1 cellular context compared by ENCODE assay signal in the genomic region with DNA sequence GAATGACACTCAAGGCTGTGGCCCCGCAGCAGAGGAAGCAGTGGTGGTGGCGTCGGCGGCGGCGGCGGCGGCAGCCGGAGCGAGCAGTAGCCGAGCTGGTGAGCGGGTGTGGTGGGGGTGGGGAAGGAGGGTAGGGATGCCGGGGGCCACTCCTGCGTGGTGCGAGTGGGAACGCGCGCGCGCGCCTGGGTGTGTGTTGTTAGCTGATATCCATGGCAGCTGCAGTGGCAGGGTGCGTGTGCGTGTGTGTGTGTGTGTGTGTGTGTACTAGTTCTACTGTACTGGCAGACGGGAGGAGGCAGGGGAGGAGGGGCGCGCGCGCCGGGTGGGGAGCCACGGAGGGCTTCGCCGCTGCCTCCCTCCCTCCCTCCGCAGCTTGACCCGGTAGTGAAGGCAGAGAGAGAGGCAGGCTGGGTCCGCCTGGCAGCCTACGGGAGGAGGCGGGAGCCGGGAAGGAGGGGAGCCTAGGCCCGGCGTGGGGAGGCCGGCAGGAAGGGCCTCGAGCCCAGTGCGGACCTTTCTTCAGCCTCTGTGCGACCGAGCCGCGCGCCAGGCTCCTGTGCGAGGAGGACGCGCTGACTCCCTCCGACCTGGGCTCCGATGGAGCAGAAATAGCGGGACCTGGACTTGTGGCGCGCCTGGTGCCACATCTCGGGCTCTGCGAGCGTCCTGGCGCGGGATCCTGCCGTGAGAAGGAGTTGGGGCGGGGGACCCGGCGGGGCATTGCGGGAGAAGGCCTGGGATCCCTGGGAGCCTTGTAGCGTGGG.
TF ChIP-seq lines count a peak whose summit lies in the region.

MAGI2 (minus strand) TSS at position 110 of the 767 bp plus-strand sequence. CDS start 347 bp downstream, outside the sequence.

TF ChIP-seq in HEK293, 187 proteins besides CTCF, POLR2A, EP300 and RAD21 (continued from another document and continues in another):
- TF ChIP-seq, protein P1, sequence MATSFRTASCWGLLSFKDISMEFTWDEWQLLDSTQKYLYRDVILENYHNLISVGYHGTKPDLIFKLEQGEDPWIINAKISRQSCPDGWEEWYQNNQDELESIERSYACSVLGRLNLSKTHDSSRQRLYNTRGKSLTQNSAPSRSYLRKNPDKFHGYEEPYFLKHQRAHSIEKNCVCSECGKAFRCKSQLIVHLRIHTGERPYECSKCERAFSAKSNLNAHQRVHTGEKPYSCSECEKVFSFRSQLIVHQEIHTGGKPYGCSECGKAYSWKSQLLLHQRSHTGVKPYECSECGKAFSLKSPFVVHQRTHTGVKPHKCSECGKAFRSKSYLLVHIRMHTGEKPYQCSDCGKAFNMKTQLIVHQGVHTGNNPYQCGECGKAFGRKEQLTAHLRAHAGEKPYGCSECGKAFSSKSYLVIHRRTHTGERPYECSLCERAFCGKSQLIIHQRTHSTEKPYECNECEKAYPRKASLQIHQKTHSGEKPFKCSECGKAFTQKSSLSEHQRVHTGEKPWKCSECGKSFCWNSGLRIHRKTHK (tag by site-specific recombination; IDR thresholded peaks at IDR 0.05): no peak
- peak; percentile 73; the same call in 1 of the 2 replicates for TF ChIP-seq ZNF639 (tag by site-specific recombination; IDR thresholded peaks at IDR 0.05)
- TF ChIP-seq, protein P2, sequence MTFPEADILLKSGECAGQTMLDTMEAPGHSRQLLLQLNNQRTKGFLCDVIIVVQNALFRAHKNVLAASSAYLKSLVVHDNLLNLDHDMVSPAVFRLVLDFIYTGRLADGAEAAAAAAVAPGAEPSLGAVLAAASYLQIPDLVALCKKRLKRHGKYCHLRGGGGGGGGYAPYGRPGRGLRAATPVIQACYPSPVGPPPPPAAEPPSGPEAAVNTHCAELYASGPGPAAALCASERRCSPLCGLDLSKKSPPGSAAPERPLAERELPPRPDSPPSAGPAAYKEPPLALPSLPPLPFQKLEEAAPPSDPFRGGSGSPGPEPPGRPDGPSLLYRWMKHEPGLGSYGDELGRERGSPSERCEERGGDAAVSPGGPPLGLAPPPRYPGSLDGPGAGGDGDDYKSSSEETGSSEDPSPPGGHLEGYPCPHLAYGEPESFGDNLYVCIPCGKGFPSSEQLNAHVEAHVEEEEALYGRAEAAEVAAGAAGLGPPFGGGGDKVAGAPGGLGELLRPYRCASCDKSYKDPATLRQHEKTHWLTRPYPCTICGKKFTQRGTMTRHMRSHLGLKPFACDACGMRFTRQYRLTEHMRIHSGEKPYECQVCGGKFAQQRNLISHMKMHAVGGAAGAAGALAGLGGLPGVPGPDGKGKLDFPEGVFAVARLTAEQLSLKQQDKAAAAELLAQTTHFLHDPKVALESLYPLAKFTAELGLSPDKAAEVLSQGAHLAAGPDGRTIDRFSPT (tag by site-specific recombination; IDR thresholded peaks at IDR 0.05): peak; percentile 95
- no peak for TF ChIP-seq ZNF529 (tag by site-specific recombination; IDR thresholded peaks at IDR 0.05; ENCODE audit: insufficient replicate concordance)
- TF ChIP-seq SP3 (tag by site-specific recombination; IDR thresholded peaks at IDR 0.05): peak; percentile 81
- no peak for TF ChIP-seq ZNF19 (tag by site-specific recombination; IDR thresholded peaks at IDR 0.05; ENCODE audit: low read depth)
- TF ChIP-seq ZNF391 (tag by site-specific recombination; IDR thresholded peaks at IDR 0.05; ENCODE audit: borderline replicate concordance, low read depth): peak; percentile 64
- TF ChIP-seq ZNF626 (tag by site-specific recombination; IDR thresholded peaks at IDR 0.05): no peak
- peak; percentile 96 for TF ChIP-seq KLF17 (tag by site-specific recombination; IDR thresholded peaks at IDR 0.05)
- TF ChIP-seq ZNF239 (tag by site-specific recombination; IDR thresholded peaks at IDR 0.05): peak; percentile 82
- peak; percentile 95 for TF ChIP-seq GLIS2 (tag by site-specific recombination; IDR thresholded peaks at IDR 0.05)
- TF ChIP-seq ZNF48 (tag by site-specific recombination; IDR thresholded peaks at IDR 0.05): no peak
- TF ChIP-seq SETDB1 (IDR thresholded peaks at IDR 0.05; ENCODE audit: insufficient read length, low read length): no peak
- no peak for TF ChIP-seq HOXD13 (CRISPR knock-in tag; IDR thresholded peaks at IDR 0.05; ENCODE audit: borderline replicate concordance)
- no peak for TF ChIP-seq ZNF426 (tag by site-specific recombination; IDR thresholded peaks at IDR 0.05)
- no peak for TF ChIP-seq ZNF701 (tag by site-specific recombination; IDR thresholded peaks at IDR 0.05)
- TF ChIP-seq BCL11B (tag by site-specific recombination; IDR thresholded peaks at IDR 0.05; ENCODE audit: low read depth): no peak
- TF ChIP-seq ZNF311 (tag by site-specific recombination; IDR thresholded peaks at IDR 0.05; ENCODE audit: borderline replicate concordance): no peak
- no peak for TF ChIP-seq ELK4 (IDR thresholded peaks at IDR 0.05; ENCODE audit: borderline replicate concordance, low read depth, low read length)
- peak; percentile 37; the same call in 1 of the 2 replicates for TF ChIP-seq FEZF1 (tag by site-specific recombination; IDR thresholded peaks at IDR 0.05)
- no peak for TF ChIP-seq HOXA7 (CRISPR knock-in tag; IDR thresholded peaks at IDR 0.05; ENCODE audit: borderline replicate concordance)
- peak; percentile 86 for TF ChIP-seq SP7 (tag by site-specific recombination; IDR thresholded peaks at IDR 0.05)
- TF ChIP-seq ZBTB48 (tag by site-specific recombination; IDR thresholded peaks at IDR 0.05): 0 out of 2 replicates have a peak, but pooled peaks have one; percentile 64
- TF ChIP-seq OSR2 (tag by site-specific recombination; IDR thresholded peaks at IDR 0.05): peak; percentile 80
- TF ChIP-seq, protein P3, sequence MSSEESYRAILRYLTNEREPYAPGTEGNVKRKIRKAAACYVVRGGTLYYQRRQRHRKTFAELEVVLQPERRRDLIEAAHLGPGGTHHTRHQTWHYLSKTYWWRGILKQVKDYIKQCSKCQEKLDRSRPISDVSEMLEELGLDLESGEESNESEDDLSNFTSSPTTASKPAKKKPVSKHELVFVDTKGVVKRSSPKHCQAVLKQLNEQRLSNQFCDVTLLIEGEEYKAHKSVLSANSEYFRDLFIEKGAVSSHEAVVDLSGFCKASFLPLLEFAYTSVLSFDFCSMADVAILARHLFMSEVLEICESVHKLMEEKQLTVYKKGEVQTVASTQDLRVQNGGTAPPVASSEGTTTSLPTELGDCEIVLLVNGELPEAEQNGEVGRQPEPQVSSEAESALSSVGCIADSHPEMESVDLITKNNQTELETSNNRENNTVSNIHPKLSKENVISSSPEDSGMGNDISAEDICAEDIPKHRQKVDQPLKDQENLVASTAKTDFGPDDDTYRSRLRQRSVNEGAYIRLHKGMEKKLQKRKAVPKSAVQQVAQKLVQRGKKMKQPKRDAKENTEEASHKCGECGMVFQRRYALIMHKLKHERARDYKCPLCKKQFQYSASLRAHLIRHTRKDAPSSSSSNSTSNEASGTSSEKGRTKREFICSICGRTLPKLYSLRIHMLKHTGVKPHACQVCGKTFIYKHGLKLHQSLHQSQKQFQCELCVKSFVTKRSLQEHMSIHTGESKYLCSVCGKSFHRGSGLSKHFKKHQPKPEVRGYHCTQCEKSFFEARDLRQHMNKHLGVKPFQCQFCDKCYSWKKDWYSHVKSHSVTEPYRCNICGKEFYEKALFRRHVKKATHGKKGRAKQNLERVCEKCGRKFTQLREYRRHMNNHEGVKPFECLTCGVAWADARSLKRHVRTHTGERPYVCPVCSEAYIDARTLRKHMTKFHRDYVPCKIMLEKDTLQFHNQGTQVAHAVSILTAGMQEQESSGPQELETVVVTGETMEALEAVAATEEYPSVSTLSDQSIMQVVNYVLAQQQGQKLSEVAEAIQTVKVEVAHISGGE (tag by site-specific recombination; conservative IDR thresholded peaks at IDR 0.05; ENCODE audit: low read depth): peak; percentile 83
- TF ChIP-seq OVOL3 (tag by site-specific recombination; IDR thresholded peaks at IDR 0.05): no peak
- TF ChIP-seq ZSCAN16 (tag by site-specific recombination; IDR thresholded peaks at IDR 0.05): no peak
- no peak for TF ChIP-seq ZNF169 (tag by site-specific recombination; IDR thresholded peaks at IDR 0.05)
- no peak for TF ChIP-seq ZNF138 (tag by site-specific recombination; IDR thresholded peaks at IDR 0.05; ENCODE audit: borderline replicate concordance)
- no peak for TF ChIP-seq ZNF624 (tag by site-specific recombination; IDR thresholded peaks at IDR 0.05)
- TF ChIP-seq, protein P4, sequence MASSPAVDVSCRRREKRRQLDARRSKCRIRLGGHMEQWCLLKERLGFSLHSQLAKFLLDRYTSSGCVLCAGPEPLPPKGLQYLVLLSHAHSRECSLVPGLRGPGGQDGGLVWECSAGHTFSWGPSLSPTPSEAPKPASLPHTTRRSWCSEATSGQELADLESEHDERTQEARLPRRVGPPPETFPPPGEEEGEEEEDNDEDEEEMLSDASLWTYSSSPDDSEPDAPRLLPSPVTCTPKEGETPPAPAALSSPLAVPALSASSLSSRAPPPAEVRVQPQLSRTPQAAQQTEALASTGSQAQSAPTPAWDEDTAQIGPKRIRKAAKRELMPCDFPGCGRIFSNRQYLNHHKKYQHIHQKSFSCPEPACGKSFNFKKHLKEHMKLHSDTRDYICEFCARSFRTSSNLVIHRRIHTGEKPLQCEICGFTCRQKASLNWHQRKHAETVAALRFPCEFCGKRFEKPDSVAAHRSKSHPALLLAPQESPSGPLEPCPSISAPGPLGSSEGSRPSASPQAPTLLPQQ (tag by site-specific recombination; IDR thresholded peaks at IDR 0.05): peak; percentile 89
- TF ChIP-seq ZNF24 (tag by site-specific recombination; IDR thresholded peaks at IDR 0.05): peak; percentile 58
- TF ChIP-seq ZNF645 (tag by site-specific recombination; IDR thresholded peaks at IDR 0.05): 0 out of 2 replicates have a peak, but pooled peaks have one; percentile 43
- TF ChIP-seq BCL11A (tag by site-specific recombination; IDR thresholded peaks at IDR 0.05; ENCODE audit: low read depth): peak; percentile 48; the same call in 1 of the 2 replicates
- peak; percentile 76; the same call in 1 of the 2 replicates for TF ChIP-seq ZNF2 (tag by site-specific recombination; IDR thresholded peaks at IDR 0.05)
- TF ChIP-seq, protein P5, sequence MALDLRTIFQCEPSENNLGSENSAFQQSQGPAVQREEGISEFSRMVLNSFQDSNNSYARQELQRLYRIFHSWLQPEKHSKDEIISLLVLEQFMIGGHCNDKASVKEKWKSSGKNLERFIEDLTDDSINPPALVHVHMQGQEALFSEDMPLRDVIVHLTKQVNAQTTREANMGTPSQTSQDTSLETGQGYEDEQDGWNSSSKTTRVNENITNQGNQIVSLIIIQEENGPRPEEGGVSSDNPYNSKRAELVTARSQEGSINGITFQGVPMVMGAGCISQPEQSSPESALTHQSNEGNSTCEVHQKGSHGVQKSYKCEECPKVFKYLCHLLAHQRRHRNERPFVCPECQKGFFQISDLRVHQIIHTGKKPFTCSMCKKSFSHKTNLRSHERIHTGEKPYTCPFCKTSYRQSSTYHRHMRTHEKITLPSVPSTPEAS (tag by site-specific recombination; IDR thresholded peaks at IDR 0.05): peak; percentile 96
- TF ChIP-seq ZNF302 (tag by site-specific recombination; IDR thresholded peaks at IDR 0.05; ENCODE audit: low read depth): no peak
- TF ChIP-seq, protein P6, sequence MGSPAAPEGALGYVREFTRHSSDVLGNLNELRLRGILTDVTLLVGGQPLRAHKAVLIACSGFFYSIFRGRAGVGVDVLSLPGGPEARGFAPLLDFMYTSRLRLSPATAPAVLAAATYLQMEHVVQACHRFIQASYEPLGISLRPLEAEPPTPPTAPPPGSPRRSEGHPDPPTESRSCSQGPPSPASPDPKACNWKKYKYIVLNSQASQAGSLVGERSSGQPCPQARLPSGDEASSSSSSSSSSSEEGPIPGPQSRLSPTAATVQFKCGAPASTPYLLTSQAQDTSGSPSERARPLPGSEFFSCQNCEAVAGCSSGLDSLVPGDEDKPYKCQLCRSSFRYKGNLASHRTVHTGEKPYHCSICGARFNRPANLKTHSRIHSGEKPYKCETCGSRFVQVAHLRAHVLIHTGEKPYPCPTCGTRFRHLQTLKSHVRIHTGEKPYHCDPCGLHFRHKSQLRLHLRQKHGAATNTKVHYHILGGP (tag by site-specific recombination; IDR thresholded peaks at IDR 0.05): no peak
- TF ChIP-seq ZNF514 (tag by site-specific recombination; IDR thresholded peaks at IDR 0.05): no peak
- TF ChIP-seq MYNN (tag by site-specific recombination; IDR thresholded peaks at IDR 0.05; ENCODE audit: borderline replicate concordance): no peak
- TF ChIP-seq ZNF660 (tag by site-specific recombination; IDR thresholded peaks at IDR 0.05): peak; percentile 22; the same call in 1 of the 2 replicates
- peak; percentile 68 for TF ChIP-seq ZNF610 (tag by site-specific recombination; IDR thresholded peaks at IDR 0.05; ENCODE audit: borderline replicate concordance)
